ENCODE assay signal across 34 cellular contexts in genomic region chrX:48815266-48815665, GRCh38. TPM values are rescaled to one million over a fixed set of nuclear protein-coding genes. Genes with fewer than 3 reads are reported as not detected.
"Had no signal": no experiment of that assay in that cellular context is flagged by ENCODE, and none has a peak within 500 bp of the region (broad histone marks: within the 10 kb centered on the region; RNA-seq: fewer than 3 reads in every experiment).

No MANE protein-coding gene starts in this region.

- H3K4me3 Mint-ChIP-seq: activated B cell treated with CpG ODN at 0.5 μM for 24 hours; activated CD8-positive, alpha-beta T cell treated with anti-CD3 and anti-CD28 coated beads for 36 hours; activated naive CD4-positive, alpha-beta T cell treated with anti-CD3 and anti-CD28 coated beads, Interleukin-2, amount 50 U/mL, for 24 hours; activated naive CD8-positive, alpha-beta T cell treated with anti-CD3 and anti-CD28 coated beads for 36 hours; activated naive CD8-positive, alpha-beta T cell treated with anti-CD3 and anti-CD28 coated beads, Interleukin-2, amount 50 U/mL, for 24 hours; activated T-cell treated with anti-CD3 and anti-CD28 coated beads, Interleukin-2, amount 50 U/mL, for 72 hours; T-helper 17 cell; T-helper 2 cell treated with Interferon-gamma antibody and Interleukin-4, amounts not matched to agents 5 μg/mL and 100 μg/mL, for 36 hours had no signal

- ATAC-seq: activated CD4-positive, CD25-positive, alpha-beta regulatory T cell treated with anti-CD3 and anti-CD28 coated beads, Interleukin-2, amount 50 U/mL, for 24 hours; activated CD8-positive, alpha-beta T cell treated with anti-CD3 and anti-CD28 coated beads for 36 hours; activated naive CD8-positive, alpha-beta T cell treated with anti-CD3 and anti-CD28 coated beads, Interleukin-2, amount 50 U/mL, for 24 hours; activated T-cell treated with anti-CD3 and anti-CD28 coated beads, Interleukin-2, amount 50 U/mL, for 72 hours; body of pancreas; foreskin keratinocyte; gastrocnemius medialis; T-helper 17 cell had no signal

- H3K9me3 ChIP-seq: adrenal gland, body of pancreas, esophagus muscularis mucosa, gastrocnemius medialis, heart left ventricle had no signal

- H3K4me1 ChIP-seq: adrenal gland, body of pancreas, esophagus muscularis mucosa, foreskin keratinocyte, gastrocnemius medialis, heart left ventricle had no signal

- H3K27ac ChIP-seq: adrenal gland, body of pancreas, esophagus muscularis mucosa, foreskin keratinocyte, gastrocnemius medialis, heart left ventricle, WERI-Rb-1 had no signal

- FAIRE-seq: colon had no signal

- H3K27me3 Mint-ChIP-seq: activated B cell treated with CpG ODN at 0.5 μM for 24 hours; activated CD8-positive, alpha-beta T cell treated with anti-CD3 and anti-CD28 coated beads for 36 hours; activated naive CD4-positive, alpha-beta T cell treated with anti-CD3 and anti-CD28 coated beads, Interleukin-2, amount 50 U/mL, for 24 hours; activated naive CD8-positive, alpha-beta T cell treated with anti-CD3 and anti-CD28 coated beads for 36 hours; activated naive CD8-positive, alpha-beta T cell treated with anti-CD3 and anti-CD28 coated beads, Interleukin-2, amount 50 U/mL, for 24 hours; T-helper 17 cell had no signal

- H3K4me3 ChIP-seq: adrenal gland, body of pancreas, esophagus muscularis mucosa, gastrocnemius medialis, heart left ventricle had no signal

- H3K4me1 Mint-ChIP-seq: activated B cell treated with CpG ODN at 0.5 μM for 24 hours; activated naive CD4-positive, alpha-beta T cell treated with anti-CD3 and anti-CD28 coated beads, Interleukin-2, amount 50 U/mL, for 24 hours; activated naive CD8-positive, alpha-beta T cell treated with anti-CD3 and anti-CD28 coated beads for 36 hours; activated naive CD8-positive, alpha-beta T cell treated with anti-CD3 and anti-CD28 coated beads, Interleukin-2, amount 50 U/mL, for 24 hours; T-helper 17 cell had no signal

- H3K27ac Mint-ChIP-seq: activated B cell treated with CpG ODN at 0.5 μM for 24 hours; activated CD8-positive, alpha-beta T cell treated with anti-CD3 and anti-CD28 coated beads for 36 hours; activated naive CD4-positive, alpha-beta T cell treated with anti-CD3 and anti-CD28 coated beads, Interleukin-2, amount 50 U/mL, for 24 hours; activated naive CD8-positive, alpha-beta T cell treated with anti-CD3 and anti-CD28 coated beads for 36 hours; activated naive CD8-positive, alpha-beta T cell treated with anti-CD3 and anti-CD28 coated beads, Interleukin-2, amount 50 U/mL, for 24 hours; activated T-cell treated with anti-CD3 and anti-CD28 coated beads, Interleukin-2, amount 50 U/mL, for 72 hours; T-helper 17 cell; T-helper 2 cell treated with Interferon-gamma antibody and Interleukin-4, amounts not matched to agents 5 μg/mL and 100 μg/mL, for 36 hours had no signal

- H3K27me3 ChIP-seq: adrenal gland, body of pancreas, esophagus muscularis mucosa, foreskin keratinocyte, gastrocnemius medialis, heart left ventricle had no signal

- H3K36me3 ChIP-seq: WERI-Rb-1 had no signal

- H3K9me3 Mint-ChIP-seq: activated B cell treated with CpG ODN at 0.5 μM for 24 hours; activated CD8-positive, alpha-beta T cell treated with anti-CD3 and anti-CD28 coated beads for 36 hours; activated naive CD4-positive, alpha-beta T cell treated with anti-CD3 and anti-CD28 coated beads, Interleukin-2, amount 50 U/mL, for 24 hours; activated naive CD8-positive, alpha-beta T cell treated with anti-CD3 and anti-CD28 coated beads for 36 hours; activated naive CD8-positive, alpha-beta T cell treated with anti-CD3 and anti-CD28 coated beads, Interleukin-2, amount 50 U/mL, for 24 hours; activated T-cell treated with anti-CD3 and anti-CD28 coated beads, Interleukin-2, amount 50 U/mL, for 72 hours; T-helper 2 cell treated with Interferon-gamma antibody and Interleukin-4, amounts not matched to agents 5 μg/mL and 100 μg/mL, for 36 hours had no signal

- DNase-seq: activated B cell treated with CpG ODN at 0.5 μM for 24 hours; activated CD4-positive, alpha-beta T cell treated with anti-CD3 and anti-CD28 coated beads for 48 hours; activated CD4-positive, alpha-beta T cell treated with anti-CD3 and anti-CD28 coated beads, Interleukin-2, amount 50 U/mL, for 1 hour; activated CD4-positive, alpha-beta T cell treated with anti-CD3 and anti-CD28 coated beads, Interleukin-2, amount 50 U/mL, for 48 hours; activated CD8-positive, alpha-beta memory T cell treated with anti-CD3 and anti-CD28 coated beads for 24 hours; activated CD8-positive, alpha-beta T cell treated with anti-CD3 and anti-CD28 coated beads for 36 hours; activated gamma-delta T cell; activated naive CD4-positive, alpha-beta T cell; activated naive CD8-positive, alpha-beta T cell treated with anti-CD3 and anti-CD28 coated beads for 36 hours; activated naive CD8-positive, alpha-beta T cell treated with anti-CD3 and anti-CD28 coated beads, Interleukin-2, amount 50 U/mL, for 24 hours; activated T-cell treated with anti-CD3 and anti-CD28 coated beads, Interleukin-2, amount 50 U/mL, for 72 hours; adrenal gland; amygdala; body of pancreas; caudate nucleus; cortex of kidney; effector memory CD4-positive, alpha-beta T cell; erythroblast; foreskin keratinocyte; gastrocnemius medialis; glutamatergic neuron; heart left ventricle; T-helper 1 cell; T-helper 17 cell; T1000; WERI-Rb-1 had no signal

RNA-seq across cellular contexts. Expression of gene ERAS, which starts 11.0 kb away (rescaled TPM):
- total RNA-seq: activated B cell treated with CpG ODN at 0.5 μM for 24 hours; activated CD8-positive, alpha-beta T cell treated with anti-CD3 and anti-CD28 coated beads for 36 hours; adrenal gland; aorta; body of pancreas; dermis microvascular lymphatic vessel endothelial cell; esophagus muscularis mucosa; foreskin keratinocyte; gastrocnemius medialis; heart left ventricle; T-helper 17 cell had no signal
- polyA plus RNA-seq: foreskin keratinocyte, heart left ventricle had no signal

RNA-seq across cellular contexts. Expression of gene PCSK1N, which starts 20.1 kb away (rescaled TPM):
- total RNA-seq: activated B cell treated with CpG ODN at 0.5 μM for 24 hours, gastrocnemius medialis had no signal
- polyA plus RNA-seq: heart left ventricle had no signal

RNA-seq across cellular contexts. Expression of gene GATA1, which starts 28.9 kb away (rescaled TPM):
- total RNA-seq: activated B cell treated with CpG ODN at 0.5 μM for 24 hours; activated CD8-positive, alpha-beta T cell treated with anti-CD3 and anti-CD28 coated beads for 36 hours; activated naive CD8-positive, alpha-beta T cell treated with anti-CD3 and anti-CD28 coated beads for 36 hours; body of pancreas; chondrocyte; dermis microvascular lymphatic vessel endothelial cell; foreskin keratinocyte; gastrocnemius medialis had no signal
- polyA plus RNA-seq: adrenal gland, aorta, foreskin keratinocyte, heart left ventricle had no signal

RNA-seq across cellular contexts. Expression of gene GLOD5, which starts 53.7 kb away (rescaled TPM):
- total RNA-seq: activated B cell treated with CpG ODN at 0.5 μM for 24 hours; activated CD8-positive, alpha-beta T cell treated with anti-CD3 and anti-CD28 coated beads for 36 hours; activated naive CD8-positive, alpha-beta T cell treated with anti-CD3 and anti-CD28 coated beads for 36 hours; activated T-cell treated with anti-CD3 and anti-CD28 coated beads, Interleukin-2, amount 50 U/mL, for 72 hours; adrenal gland; aorta; body of pancreas; chondrocyte; dermis microvascular lymphatic vessel endothelial cell; esophagus muscularis mucosa; foreskin keratinocyte; gastrocnemius medialis; heart left ventricle; T-helper 17 cell had no signal
- polyA plus RNA-seq: adrenal gland, foreskin keratinocyte, heart left ventricle had no signal
